12 cellular contexts compared by ENCODE assay signal in genomic region chrX:15946783-15947550, GRCh38.
DNase-seq lines count a peak whose midpoint lies in the region; TF ChIP-seq lines count a peak whose summit lies in the region.
"Had no signal": no experiment of that assay in that cellular context is flagged by ENCODE, and none has a peak within 500 bp of the region (broad histone marks: within the 10 kb centered on the region; RNA-seq: fewer than 3 reads in every experiment).

No MANE protein-coding gene starts in this region.

- no peaks in the 10 kb centered on the region for H3K36me3 Mint-ChIP-seq in activated CD4-positive, alpha-beta T cell treated with anti-CD3 and anti-CD28 coated beads, Interleukin-2, amount 10 ng/mL, durations not matched to agents 7 days and 5 days (ENCODE audit: low read depth)

- 62% methylated on average over 6 of the region's 6 CpGs for WGBS in suprapubic skin

- no peaks in the 10 kb centered on the region for H3K9me3 ChIP-seq in suprapubic skin
- H3K9me3 ChIP-seq: left ventricle myocardium inferior, upper lobe of right lung had no signal

- H3K4me3 ChIP-seq in epithelial cell of esophagus (ENCODE audit: low read length), result no peak overlapping the region
- peak overlapping the region; percentile 7 for H3K4me3 ChIP-seq in skeletal muscle cell (ENCODE audit: low read depth, low read length)
- H3K4me3 ChIP-seq in suprapubic skin, result no peak overlapping the region
- H3K4me3 ChIP-seq: left ventricle myocardium inferior, upper lobe of right lung had no signal

- TF ChIP-seq POLR2A in suprapubic skin (IDR thresholded peaks at IDR 0.05), result no peak

- no peak for TF ChIP-seq CTCF in epithelial cell of esophagus (IDR thresholded peaks at IDR 0.05; ENCODE audit: insufficient read depth, low read depth, low read length, missing control alignments)
- TF ChIP-seq CTCF in suprapubic skin (IDR thresholded peaks at IDR 0.05), result no peak

- H3K36me3 ChIP-seq in suprapubic skin, result no peaks in the 10 kb centered on the region
- H3K36me3 ChIP-seq: left ventricle myocardium inferior, upper lobe of right lung had no signal

- TF ChIP-seq EP300 in suprapubic skin (IDR thresholded peaks at IDR 0.05), result no peak

- peaks cover 3% of the 10 kb centered on the region for H3K27me3 Mint-ChIP-seq in activated CD4-positive, alpha-beta T cell treated with anti-CD3 and anti-CD28 coated beads, Interleukin-2, amount 10 ng/mL, durations not matched to agents 7 days and 5 days

- H3K4me3 Mint-ChIP-seq in activated CD4-positive, alpha-beta T cell treated with anti-CD3 and anti-CD28 coated beads, Interleukin-2, amount 10 ng/mL, durations not matched to agents 7 days and 5 days, result no peak overlapping the region

- no peak overlapping the region for H3K27ac ChIP-seq in suprapubic skin
- H3K27ac ChIP-seq: left ventricle myocardium inferior, upper lobe of right lung had no signal

- CTCF ChIA-PET in activated CD4-positive, alpha-beta T cell treated with anti-CD3 and anti-CD28 coated beads, Interleukin-2, amount 10 ng/mL, durations not matched to agents 7 days and 5 days (lab: Charles Lee), result interaction anchor here (0.7 kb wide), 1 partner anchor 18 kb away, joined by 3 read pairs; no protein-coding TSS in a partner anchor

- H3K9me3 Mint-ChIP-seq in activated CD4-positive, alpha-beta T cell treated with anti-CD3 and anti-CD28 coated beads, Interleukin-2, amount 10 ng/mL, durations not matched to agents 7 days and 5 days, result no peaks in the 10 kb centered on the region

- no peaks in the 10 kb centered on the region for H3K27me3 ChIP-seq in suprapubic skin
- H3K27me3 ChIP-seq: upper lobe of right lung had no signal

- POLR2A ChIA-PET in activated CD4-positive, alpha-beta T cell treated with anti-CD3 and anti-CD28 coated beads, Interleukin-2, amount 10 ng/mL, durations not matched to agents 7 days and 5 days (lab: Charles Lee), result no interaction called here

- no peaks in the 10 kb centered on the region for H3K4me1 Mint-ChIP-seq in activated CD4-positive, alpha-beta T cell treated with anti-CD3 and anti-CD28 coated beads, Interleukin-2, amount 10 ng/mL, durations not matched to agents 7 days and 5 days

- no peaks in the 10 kb centered on the region for H3K4me1 ChIP-seq in suprapubic skin
- H3K4me1 ChIP-seq: left ventricle myocardium inferior, upper lobe of right lung had no signal

- peak; percentile 17 for DNase-seq in activated CD4-positive, alpha-beta T cell treated with anti-CD3 and anti-CD28 coated beads for 48 hours
- no peak for DNase-seq in activated CD4-positive, alpha-beta T cell treated with anti-CD3 and anti-CD28 coated beads, Interleukin-2, amount 10 ng/mL, durations not matched to agents 7 days and 5 days
- DNase-seq in OCI-M1 (lab: John Stamatoyannopoulos, UW), result peak; percentile 39
- peak; percentile 88 for DNase-seq in epithelial cell of esophagus (ENCODE audit: low read depth)
- peak; percentile 67 for DNase-seq in skeletal muscle cell (ENCODE audit: low read depth)
- no peak for DNase-seq in dermis blood vessel endothelial cell
- DNase-seq in suprapubic skin (ENCODE audit: low spot score in 2 of 2), result no peak
- DNase-seq in hippocampal formation (lab: John Stamatoyannopoulos, UW), result no peak
- DNase-seq: cerebellar nuclear complex, left ventricle myocardium inferior, NCI-H2171, upper lobe of right lung had no signal

- no peak overlapping the region for H3K27ac Mint-ChIP-seq in activated CD4-positive, alpha-beta T cell treated with anti-CD3 and anti-CD28 coated beads, Interleukin-2, amount 10 ng/mL, durations not matched to agents 7 days and 5 days

Comparison
In these comparisons a context has a peak if more than half of its experiments do, and no peak if none do; other contexts are left out.
1. DNase-seq: peak in activated CD4-positive, alpha-beta T cell treated with anti-CD3 and anti-CD28 coated beads for 48 hours (single experiment), OCI-M1 (single experiment), epithelial cell of esophagus (single experiment) and skeletal muscle cell (single experiment); none in activated CD4-positive, alpha-beta T cell treated with anti-CD3 and anti-CD28 coated beads, Interleukin-2, amount 10 ng/mL, durations not matched to agents 7 days and 5 days (single experiment), dermis blood vessel endothelial cell (single experiment), suprapubic skin (0 of 2) and hippocampal formation (0 of 2).